ENCODE assay signal across 8 cellular contexts in genomic region chr19:2061093-2061935, GRCh38. TPM values are rescaled to one million over a fixed set of nuclear protein-coding genes. Genes with fewer than 3 reads are reported as not detected.
DNase-seq lines count a peak whose midpoint lies in the region; ATAC-seq and TF ChIP-seq lines count a peak whose summit lies in the region.

No MANE protein-coding gene starts in this region.

- ATAC-seq in GM19397 (IDR thresholded peaks at IDR 0.05; ENCODE audit: unreplicated experiment): peak; percentile 84
- ATAC-seq in HG03565 (IDR thresholded peaks at IDR 0.05; ENCODE audit: unreplicated experiment): peak; percentile 71
- peak; percentile 74 to 81 (median 80) for ATAC-seq in right lobe of liver

- H3K36me3 ChIP-seq in right lobe of liver: no peaks in the 10 kb centered on the region

- H3K9me3 ChIP-seq in right lobe of liver: no peaks in the 10 kb centered on the region

- peaks cover 0 to 26% (median 11%) of the 10 kb centered on the region in 4 donors for H3K4me1 ChIP-seq in right lobe of liver

- TF ChIP-seq CTCF in dorsolateral prefrontal cortex (IDR thresholded peaks at IDR 0.05 in 54 of 56, conservative IDR thresholded peaks at IDR 0.05 in 2 of 56; ENCODE audit: low read depth in 1 of 56, partially characterized antibody in 56 of 56) (peak in 6 of 56 donors; percentile 9 to 20 (median 13)), right lobe of liver (IDR thresholded peaks at IDR 0.05) (no peak)

- peak; percentile 100 for DNase-seq in CD1c-positive myeloid dendritic cell (ENCODE audit: extremely low spot score)
- peak; percentile 98 for DNase-seq in NCI-H774 (lab: John Stamatoyannopoulos, UW)
- peak; percentile 99 for DNase-seq in activated CD4-positive, alpha-beta T cell treated with anti-CD3 and anti-CD28 coated beads, Interleukin-2, amount 50 U/mL, for 48 hours
- DNase-seq in dorsolateral prefrontal cortex: peak; percentile 98 to 100 (median 99)
- DNase-seq in right lobe of liver: peak; percentile 99
- peak; percentile 99 for DNase-seq in stimulated activated CD4-positive, alpha-beta T cell treated with anti-CD3 and anti-CD28 coated beads, Interleukin-4, amount 100 ng/mL, for 24 hours

- peak overlapping the region; percentile 63 to 94 (median 82) for H3K4me3 ChIP-seq in dorsolateral prefrontal cortex
- H3K4me3 ChIP-seq in right lobe of liver: peak overlapping the region; percentile 65 to 71 (median 69)

- intact Hi-C loops in dorsolateral prefrontal cortex (cut with DNase I) (no loop called here), right lobe of liver (cut with DNase I) (no loop called here)

- peak; percentile 91 for TF ChIP-seq POLR2A in right lobe of liver (IDR thresholded peaks at IDR 0.05)

- H3K27me3 ChIP-seq in dorsolateral prefrontal cortex: no peaks in the 10 kb centered on the region
- H3K27me3 ChIP-seq in right lobe of liver: no peaks in the 10 kb centered on the region

- 0% methylated on average over 28 of the region's 83 CpGs for WGBS in right lobe of liver (ENCODE audit: insufficient coverage, low coverage, low lambda C conversion rate, missing lambda C conversion rate)

- H3K27ac ChIP-seq in dorsolateral prefrontal cortex (peak overlapping the region; percentile 86 to 100 (median 100)), right lobe of liver (peak overlapping the region; percentile 99 to 100 (median 100))

RNA-seq across cellular contexts. Expression of gene MKNK2, which starts 10.3 kb away (rescaled TPM):
- 100 to 1,000 TPM in 32 of 120 experiments, 10 to 100 TPM in 88; 40.9 to 364 (median 77.4) TPM for total RNA-seq in dorsolateral prefrontal cortex
- 100 to 1,000 TPM in 4 of 6 experiments, 10 to 100 TPM in 2; 80.5 to 218 (median 117) TPM for total RNA-seq in right lobe of liver

RNA-seq across cellular contexts. Expression of gene MOB3A, which starts 34.8 kb away (rescaled TPM):
- total RNA-seq in dorsolateral prefrontal cortex (10 to 100 TPM; 15.7 to 49.6 (median 26.9) TPM), right lobe of liver (10 to 100 TPM in 4 of 6 experiments, 1 to 10 TPM in 2; 8.3 to 13.8 (median 10.8) TPM)

RNA-seq across cellular contexts. Expression of gene IZUMO4, which starts 35.4 kb away (rescaled TPM):
- 10 to 100 TPM in 119 of 120 experiments, 1 to 10 TPM in 1; 8.6 to 54.6 (median 25.5) TPM for total RNA-seq in dorsolateral prefrontal cortex
- total RNA-seq in right lobe of liver: 1 to 10 TPM in 5 of 6 experiments, not detected in 1; 1.2 to 6.9 (median 4.2) TPM

RNA-seq across cellular contexts. Expression of gene BTBD2, which starts 45.8 kb away (rescaled TPM):
- total RNA-seq in dorsolateral prefrontal cortex (100 to 1,000 TPM in 118 of 120 experiments, 10 to 100 TPM in 2; 79.8 to 247 (median 161) TPM), right lobe of liver (10 to 100 TPM; 22.2 to 42.6 (median 29.2) TPM)

Comparison
In these comparisons a context has a peak if more than half of its experiments do, and no peak if none do; other contexts are left out.
1. Peak in every context shown above with its lines: DNase-seq, ATAC-seq, H3K4me3 ChIP-seq and H3K27ac ChIP-seq.